Comparison of ENCODE assay signal across 17 cellular contexts in the genomic region with DNA sequence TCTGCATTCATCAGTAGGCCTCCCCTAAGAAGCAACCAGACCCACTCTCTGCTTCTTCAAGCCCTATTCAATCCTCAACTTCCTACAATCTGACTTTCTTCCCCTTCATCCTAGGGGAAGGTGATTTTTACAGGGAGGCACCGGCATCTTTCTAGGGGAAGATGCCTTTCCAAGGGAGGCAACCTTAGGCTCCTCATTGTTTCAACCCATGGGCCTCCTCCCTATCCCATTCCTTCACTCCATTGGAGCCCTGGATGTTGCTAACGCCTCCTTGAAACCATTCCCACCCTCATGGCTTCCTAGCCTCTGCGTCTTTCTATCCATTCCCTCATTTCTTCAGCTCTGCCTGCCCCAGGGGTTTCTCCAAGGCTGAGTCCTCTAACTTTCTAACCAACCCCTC.
"Had no signal": no experiment of that assay in that cellular context is flagged by ENCODE, and none has a peak within 500 bp of the region (broad histone marks: within the 10 kb centered on the region; RNA-seq: fewer than 3 reads in every experiment).

No MANE protein-coding gene starts in this region.

- H3K27me3 ChIP-seq: breast epithelium, gastroesophageal sphincter, right lobe of liver, suprapubic skin, upper lobe of left lung had no signal

- H3K4me3 Mint-ChIP-seq: activated naive CD8-positive, alpha-beta T cell treated with anti-CD3 and anti-CD28 coated beads, Interleukin-2, amount 10 ng/mL, durations not matched to agents 7 days and 5 days had no signal

- H3K36me3 Mint-ChIP-seq: activated naive CD8-positive, alpha-beta T cell treated with anti-CD3 and anti-CD28 coated beads, Interleukin-2, amount 10 ng/mL, durations not matched to agents 7 days and 5 days had no signal

- H3K4me1 ChIP-seq: breast epithelium had no signal

- DNase-seq: activated CD4-positive, alpha-beta T cell treated with anti-CD3 and anti-CD28 coated beads, Interleukin-2, amount 50 U/mL, for 1 hour; activated CD4-positive, CD25-positive, alpha-beta regulatory T cell; activated naive CD8-positive, alpha-beta T cell treated with anti-CD3 and anti-CD28 coated beads, Interleukin-2, amount 10 ng/mL, durations not matched to agents 7 days and 5 days; activated T-cell treated with anti-CD3 and anti-CD28 coated beads, Interleukin-2, amount 50 U/mL, for 1 hour; anterior cingulate cortex; kidney glomerular epithelial cell; midbrain; nucleus accumbens; stimulated activated CD4-positive, alpha-beta T cell treated with anti-CD3 and anti-CD28 coated beads, Interleukin-2, amount 100 ng/mL, for 24 hours; stimulated activated naive CD4-positive, alpha-beta T cell; T-helper 2 cell had no signal

- H3K4me3 ChIP-seq: breast epithelium, gastroesophageal sphincter, prostate gland, right lobe of liver, suprapubic skin, upper lobe of left lung had no signal

- H3K27ac Mint-ChIP-seq: activated naive CD8-positive, alpha-beta T cell treated with anti-CD3 and anti-CD28 coated beads, Interleukin-2, amount 10 ng/mL, durations not matched to agents 7 days and 5 days had no signal

- H3K27ac ChIP-seq: breast epithelium, prostate gland, right lobe of liver, suprapubic skin, upper lobe of left lung had no signal

- ATAC-seq: gastroesophageal sphincter, right lobe of liver had no signal

- H3K9me3 Mint-ChIP-seq: activated naive CD8-positive, alpha-beta T cell treated with anti-CD3 and anti-CD28 coated beads, Interleukin-2, amount 10 ng/mL, durations not matched to agents 7 days and 5 days had no signal

- H3K36me3 ChIP-seq: breast epithelium, gastroesophageal sphincter, prostate gland, right lobe of liver, suprapubic skin, upper lobe of left lung had no signal

- H3K9me3 ChIP-seq: breast epithelium, gastroesophageal sphincter, prostate gland, right lobe of liver, suprapubic skin, upper lobe of left lung had no signal
